9 cellular contexts compared by ENCODE assay signal in the genomic region with DNA sequence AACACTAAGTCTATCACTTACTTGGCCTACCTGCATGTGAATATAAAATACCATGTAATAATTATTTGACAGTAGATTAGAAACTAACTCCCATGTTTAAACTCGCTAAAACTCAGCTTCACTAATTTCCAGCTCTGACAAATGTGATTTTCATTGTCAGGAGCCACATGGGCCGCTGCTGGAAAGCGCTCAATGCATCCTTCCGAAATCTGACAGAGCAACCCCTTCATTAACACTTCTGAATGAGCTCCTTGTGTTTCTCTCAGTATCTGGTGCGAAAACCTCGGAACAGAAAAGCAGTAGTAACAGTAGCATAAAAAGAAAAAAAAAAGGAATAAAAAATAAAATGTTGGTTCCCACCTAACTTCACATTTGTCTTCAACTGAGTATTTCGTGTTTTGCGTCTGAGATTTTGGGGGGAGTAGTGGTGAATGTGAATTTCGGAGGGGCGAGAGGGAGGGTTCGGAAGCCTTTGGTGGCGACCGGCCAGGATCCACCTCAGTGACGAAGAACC. TPM values are rescaled to one million over a fixed set of nuclear protein-coding genes. Genes with fewer than 3 reads are reported as not detected.
A peak's percentile ranks its signal among the peaks of the same experiment; 100 is the strongest.
DNase-seq lines count a peak whose midpoint lies in the region; ATAC-seq and TF ChIP-seq lines count a peak whose summit lies in the region.
"Had no signal": no experiment of that assay in that cellular context is flagged by ENCODE, and none has a peak within 500 bp of the region (broad histone marks: within the 10 kb centered on the region; RNA-seq: fewer than 3 reads in every experiment).

No MANE protein-coding gene starts in this region.

- peaks cover 20 to 24% (median 21%) of the 10 kb centered on the region in 10 experiments for H3K4me1 ChIP-seq in BLaER1 treated with 17β-estradiol and CSF1 and Interleukin-3, amounts not matched to agents 10 nM and 100 nM
- no peaks in the 10 kb centered on the region for H3K4me1 ChIP-seq in breast epithelium
- peaks cover 3 to 5% of the 10 kb centered on the region in 2 donors for H3K4me1 ChIP-seq in lung (ENCODE audit: control insufficient read depth in 2 of 2, insufficient read depth in 2 of 2, low read length in 2 of 2)

- peaks cover 0 to 27% (median 9%) of the 10 kb centered on the region in 11 experiments; a peak in 9 of 22 replicates for H4K20me1 ChIP-seq in BLaER1 treated with 17β-estradiol and CSF1 and Interleukin-3, amounts not matched to agents 10 nM and 100 nM

- peak overlapping the region; percentile 83 to 93 (median 90) for H3K4me2 ChIP-seq in BLaER1 treated with 17β-estradiol and CSF1 and Interleukin-3, amounts not matched to agents 10 nM and 100 nM

- no peak for TF ChIP-seq CTCF in breast epithelium (IDR thresholded peaks at IDR 0.05)
- no peak for TF ChIP-seq CTCF in lung (IDR thresholded peaks at IDR 0.05; ENCODE audit: control extremely low read depth, extremely low read depth)
- no peak for TF ChIP-seq CTCF in type B pancreatic cell (conservative IDR thresholded peaks at IDR 0.05)

- peak overlapping the region; percentile 83 to 97 (median 94) for H3K9ac ChIP-seq in BLaER1 treated with 17β-estradiol and CSF1 and Interleukin-3, amounts not matched to agents 10 nM and 100 nM

- DNase-seq in Jurkat, Clone E6-1 (ENCODE audit: low read depth, low spot score) = no peak
- DNase-seq in breast epithelium (ENCODE audit: low spot score in 2 of 2) (no peak), lung (ENCODE audit: low spot score) (no peak), type B pancreatic cell (ENCODE audit: extremely low spot score, unreplicated experiment) (no peak)
- DNase-seq in stimulated activated CD4-positive, alpha-beta T cell treated with anti-CD3 and anti-CD28 coated beads, Interleukin-12 subunit alpha, Interleukin-12 subunit beta, amount 100 ng/mL, for 4 hours = no peak

- H3K36me3 ChIP-seq in BLaER1 treated with 17β-estradiol and CSF1 and Interleukin-3, amounts not matched to agents 10 nM and 100 nM = peaks cover 30 to 44% (median 31%) of the 10 kb centered on the region in 11 experiments
- H3K36me3 ChIP-seq in breast epithelium (peaks cover 7% of the 10 kb centered on the region), lung (ENCODE audit: control insufficient read depth in 2 of 2, insufficient read depth in 2 of 2, low read length in 2 of 2) (peaks cover 2 to 4% of the 10 kb centered on the region in 2 donors)

- WGBS in lung, 2 donors = 9% methylated on average over 13 to 14 of the region's 14 CpGs

- H3K27me3 ChIP-seq in BLaER1 treated with 17β-estradiol and CSF1 and Interleukin-3, amounts not matched to agents 10 nM and 100 nM = no peaks in the 10 kb centered on the region
- no peaks in the 10 kb centered on the region for H3K27me3 ChIP-seq in breast epithelium
- H3K27me3 ChIP-seq in lung (ENCODE audit: control insufficient read depth, insufficient read depth) = no peaks in the 10 kb centered on the region

- H3K9me3 Mint-ChIP-seq in type B pancreatic cell = no peaks in the 10 kb centered on the region

- peak overlapping the region; percentile 71 to 96 (median 79) for H3K4me3 ChIP-seq in BLaER1 treated with 17β-estradiol and CSF1 and Interleukin-3, amounts not matched to agents 10 nM and 100 nM
- peak overlapping the region; percentile 63 for H3K4me3 ChIP-seq in Jurkat, Clone E6-1 (ENCODE audit: low read length)
- H3K4me3 ChIP-seq in breast epithelium = peak overlapping the region; percentile 77 to 87 (median 80)
- H3K4me3 ChIP-seq in lung = peak overlapping the region; percentile 87

- H3K9me3 ChIP-seq in BLaER1 treated with 17β-estradiol and CSF1 and Interleukin-3, amounts not matched to agents 10 nM and 100 nM (replicated peaks in 1 of 11) = no peaks in the 10 kb centered on the region
- H3K9me3 ChIP-seq in breast epithelium = no peaks in the 10 kb centered on the region
- H3K9me3 ChIP-seq in lung (ENCODE audit: control insufficient read depth in 2 of 2, insufficient read depth in 1 of 2, low read length in 1 of 2) = no peaks in the 10 kb centered on the region

- H3K27ac Mint-ChIP-seq in type B pancreatic cell = peak overlapping the region; percentile 97

- no peak for TF ChIP-seq POLR2A in breast epithelium (IDR thresholded peaks at IDR 0.05)

- intact Hi-C loops in breast epithelium (cut with DNase I; ENCODE audit: low total_unique reads) = no loop called here

- H3K27ac ChIP-seq in BLaER1 treated with 17β-estradiol and CSF1 and Interleukin-3, amounts not matched to agents 10 nM and 100 nM = peak overlapping the region; percentile 83 to 97 (median 91)
- H3K27ac ChIP-seq in breast epithelium (peak overlapping the region; percentile 92 to 97), lung (ENCODE audit: low read depth in 1 of 2, low read length in 1 of 2) (peak overlapping the region; percentile 82 to 98)

- no peak for ATAC-seq in lung (ENCODE audit: insufficient read depth, low FRiP score)
- no peak for ATAC-seq in GM18511 (IDR thresholded peaks at IDR 0.05; ENCODE audit: unreplicated experiment)
- ATAC-seq in GM18867 (IDR thresholded peaks at IDR 0.05; ENCODE audit: unreplicated experiment) = no peak

- no peaks in the 10 kb centered on the region for H3K27me3 Mint-ChIP-seq in type B pancreatic cell

- H3K36me3 Mint-ChIP-seq in type B pancreatic cell = peaks cover 7% of the 10 kb centered on the region

- peaks cover 24% of the 10 kb centered on the region for H3K4me1 Mint-ChIP-seq in type B pancreatic cell (ENCODE audit: unreplicated experiment)

- H3K4me3 Mint-ChIP-seq in type B pancreatic cell = peak overlapping the region; percentile 98

RNA-seq across cellular contexts. Expression of gene MTCH2, which starts 0.7 kb away (rescaled TPM):
- polyA plus RNA-seq in Jurkat, Clone E6-1 (2012; ENCODE audit: insufficient read depth, insufficient read length) = 260 TPM
- total RNA-seq in breast epithelium = 10 to 100 TPM; 38.7 to 47.5 (median 46.0) TPM
- 10 to 100 TPM; 33.0 to 76.2 TPM for total RNA-seq in lung
- polyA plus RNA-seq in lung = 10 to 100 TPM; 45.4 to 74.3 TPM
- 96.1 and 134 TPM in 2 replicates for total RNA-seq in type B pancreatic cell (ENCODE audit: low replicate concordance)

RNA-seq across cellular contexts. Expression of gene C1QTNF4, which starts 47.4 kb away (rescaled TPM):
- polyA plus RNA-seq in Jurkat, Clone E6-1 (2012; ENCODE audit: insufficient read depth, insufficient read length) = not detected
- total RNA-seq in breast epithelium (1 to 10 TPM in 2 of 3 donors, under 1 TPM in 1; 0.96 to 5.6 (median 4.4) TPM), lung (1 to 10 TPM in 1 of 2 donors, under 1 TPM in 1; 0.40 to 1.8 TPM), type B pancreatic cell (ENCODE audit: low replicate concordance) (0.43 and 11.7 TPM in 2 replicates)
- 1 to 10 TPM; 1.1 to 1.2 TPM for polyA plus RNA-seq in lung
- total RNA-seq: LHCN-M2 had no signal

RNA-seq across cellular contexts. Expression of gene FAM180B, which starts 55.2 kb away (rescaled TPM):
- not detected for polyA plus RNA-seq in Jurkat, Clone E6-1 (2012; ENCODE audit: insufficient read depth, insufficient read length)
- 10 to 100 TPM in 1 of 3 donors, not detected in 2; 11.2 TPM for total RNA-seq in breast epithelium
- total RNA-seq in lung = under 1 TPM in 1 of 2 donors, not detected in 1; 0.34 TPM
- under 1 TPM; 0.05 to 0.10 TPM for polyA plus RNA-seq in lung
- 0.43 TPM in 1 of 2 replicates, not detected in the other for total RNA-seq in type B pancreatic cell (ENCODE audit: low replicate concordance)
- total RNA-seq: LHCN-M2 had no signal
